ENCODE assay signal across 8 cellular contexts in genomic region chr1:51236548-51237312, GRCh38. TPM values are rescaled to one million over a fixed set of nuclear protein-coding genes. Genes with fewer than 3 reads are reported as not detected.
DNase-seq lines count a peak whose midpoint lies in the region; ATAC-seq and TF ChIP-seq lines count a peak whose summit lies in the region.

No MANE protein-coding gene starts in this region.

- H3K27ac ChIP-seq in Karpas-422 (ENCODE audit: low read length): no peak overlapping the region

- DNase-seq in COR-L47 (lab: John Stamatoyannopoulos, UW): peak; percentile 47
- DNase-seq in Karpas-422: peak; percentile 64
- peak; percentile 53 for DNase-seq in UCSD-AML1 (lab: John Stamatoyannopoulos, UW; ENCODE audit: unreplicated experiment)
- peak; percentile 28 for DNase-seq in cerebellar cortex (ENCODE audit: low spot score)
- DNase-seq in kidney epithelial cell (ENCODE audit: low read depth): no peak
- peak; percentile 2 to 29 for DNase-seq in stimulated activated CD4-positive, alpha-beta T cell treated with anti-CD3 and anti-CD28 coated beads, Interleukin-1b, Interleukin-23, amount 100 ng/mL, for 4 hours (ENCODE audit: low read depth in 2 of 2)
- no peak for DNase-seq in foreskin melanocyte

- no peaks in the 10 kb centered on the region for H3K9me3 ChIP-seq in Karpas-422 (ENCODE audit: low read length)

- H3K9ac ChIP-seq in Karpas-422 (ENCODE audit: low read length): peak overlapping the region; percentile 87

- no peaks in the 10 kb centered on the region for H3K36me3 ChIP-seq in Karpas-422 (ENCODE audit: insufficient read depth, low read length)
- no peaks in the 10 kb centered on the region for H3K36me3 ChIP-seq in kidney epithelial cell (ENCODE audit: control insufficient read depth, insufficient read depth, low read length)

- H2AFZ ChIP-seq in Karpas-422 (ENCODE audit: low read length): peak overlapping the region; percentile 95

- H3K27me3 ChIP-seq in Karpas-422 (ENCODE audit: low read length) (no peaks in the 10 kb centered on the region), kidney epithelial cell (ENCODE audit: control insufficient read depth, insufficient read depth, low read length) (no peaks in the 10 kb centered on the region)

- peak overlapping the region; percentile 83 for H3K4me2 ChIP-seq in Karpas-422 (ENCODE audit: low read depth, low read length, poor library complexity, severe bottlenecking)

- ATAC-seq in GM21717 (IDR thresholded peaks at IDR 0.05; ENCODE audit: unreplicated experiment): peak; percentile 22

- H3K4me3 ChIP-seq in Karpas-422 (ENCODE audit: low read length) (peak overlapping the region; percentile 95), kidney epithelial cell (ENCODE audit: low read depth, low read length) (peak overlapping the region; percentile 99)

- H3K79me2 ChIP-seq in Karpas-422 (ENCODE audit: low read length): peaks cover 22% of the 10 kb centered on the region; the same call in 1 of the 2 replicates

- peaks cover 36% of the 10 kb centered on the region for H4K20me1 ChIP-seq in Karpas-422 (ENCODE audit: insufficient read depth, low read depth, low read length)

- TF ChIP-seq CTCF in kidney epithelial cell (IDR thresholded peaks at IDR 0.05; ENCODE audit: insufficient read depth, low read length, poor library complexity, severe bottlenecking): no peak

- no peaks in the 10 kb centered on the region for H3K9me2 ChIP-seq in Karpas-422 (replicated peaks; ENCODE audit: insufficient read depth, low read length)

- peaks cover 30% of the 10 kb centered on the region for H3K4me1 ChIP-seq in Karpas-422 (ENCODE audit: low read length)

RNA-seq across cellular contexts. Expression of gene RNF11, which starts 0.7 kb away (rescaled TPM):
- total RNA-seq in Karpas-422 (2014; rRNA removed; shearing (Covaris generic); ENCODE audit: low replicate concordance): 10.0 and 12.3 TPM in 2 replicates
- total RNA-seq in kidney epithelial cell: 87.3 and 91.1 TPM in 2 replicates

Comparison
In these comparisons a context has a peak if more than half of its experiments do, and no peak if none do; other contexts are left out.
1. DNase-seq: peak in COR-L47 (single experiment), Karpas-422 (single experiment), UCSD-AML1 (single experiment), cerebellar cortex (single experiment) and stimulated activated CD4-positive, alpha-beta T cell treated with anti-CD3 and anti-CD28 coated beads, Interleukin-1b, Interleukin-23, amount 100 ng/mL, for 4 hours (2 of 2); none in kidney epithelial cell (single experiment) and foreskin melanocyte (single experiment).